Comparison of ENCODE assay signal across 16 cellular contexts in the genomic region with DNA sequence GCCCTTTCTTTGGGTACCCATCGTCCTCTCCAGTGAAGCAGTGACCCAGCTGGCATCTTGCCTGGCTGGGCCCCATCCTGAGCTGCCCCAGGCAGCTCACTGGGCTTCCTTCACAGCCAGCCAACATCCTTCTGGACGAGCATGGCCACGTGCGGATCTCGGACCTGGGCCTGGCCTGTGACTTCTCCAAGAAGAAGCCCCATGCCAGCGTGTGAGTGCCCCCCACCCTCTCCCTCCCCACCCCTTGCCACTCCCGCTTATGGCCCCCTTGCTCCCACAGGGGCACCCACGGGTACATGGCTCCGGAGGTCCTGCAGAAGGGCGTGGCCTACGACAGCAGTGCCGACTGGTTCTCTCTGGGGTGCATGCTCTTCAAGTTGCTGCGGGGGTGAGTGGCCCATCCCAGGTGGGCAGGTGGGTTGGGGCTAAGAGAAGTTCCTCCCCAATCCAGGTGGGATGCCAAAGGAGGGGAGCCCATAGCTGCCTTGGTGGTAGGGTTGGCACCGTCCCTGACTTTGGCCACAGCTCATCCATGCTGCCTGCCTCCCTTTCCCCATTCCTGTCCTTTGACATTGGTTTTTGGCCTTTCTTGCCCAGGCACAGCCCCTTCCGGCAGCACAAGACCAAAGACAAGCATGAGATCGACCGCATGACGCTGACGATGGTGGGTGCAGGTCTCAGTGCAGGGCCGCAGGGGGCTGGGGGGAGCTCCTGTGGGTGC. TPM values are rescaled to one million over a fixed set of nuclear protein-coding genes. Genes with fewer than 3 reads are reported as not detected.
DNase-seq lines count a peak whose midpoint lies in the region; ATAC-seq, FAIRE-seq and TF ChIP-seq lines count a peak whose summit lies in the region.
"Had no signal": no experiment of that assay in that cellular context is flagged by ENCODE, and none has a peak within 500 bp of the region (broad histone marks: within the 10 kb centered on the region; RNA-seq: fewer than 3 reads in every experiment).

No MANE protein-coding gene starts in this region.

- peak; percentile 14 for DNase-seq in activated T-cell treated with anti-CD3 and anti-CD28 coated beads, Interleukin-2, amount 50 U/mL, for 1 hour
- DNase-seq in activated T-cell treated with anti-CD3 and anti-CD28 coated beads, Interleukin-2, amount 50 U/mL, for 4 hours, result no peak
- no peak for DNase-seq in esophagus muscularis mucosa (ENCODE audit: extremely low spot score)
- DNase-seq in HTR-8/SVneo (ENCODE audit: insufficient read length, low spot score), result no peak
- DNase-seq in AG08395 (ENCODE audit: low spot score), result no peak
- DNase-seq: dermis blood vessel endothelial cell, Karpas-422, NCI-H1694 treated with DMSO at 0.1 percent for 48 hours, NCI-H82 had no signal

- TF ChIP-seq POLR2A in esophagus muscularis mucosa (IDR thresholded peaks at IDR 0.05; ENCODE audit: low read depth), result no peak

- TF ChIP-seq EP300 in esophagus muscularis mucosa (IDR thresholded peaks at IDR 0.05), result no peak

- H3K27me3 Mint-ChIP-seq in activated T-cell treated with anti-CD3 and anti-CD28 coated beads, Interleukin-2, amount 50 U/mL, for 4 hours (ENCODE audit: low read depth), result no peaks in the 10 kb centered on the region
- no peaks in the 10 kb centered on the region for H3K27me3 Mint-ChIP-seq in T-helper 1 cell treated with Interleukin-12 subunit alpha and Interleukin-12 subunit beta and Interleukin-4 antibody, amounts not matched to agents 30 μg/mL and 1 μg/mL, for 36 hours (ENCODE audit: low read depth)
- H3K27me3 Mint-ChIP-seq: activated naive CD4-positive, alpha-beta T cell treated with anti-CD3 and anti-CD28 coated beads, Interleukin-2, amount 50 U/mL, for 24 hours had no signal

- ATAC-seq in activated T-cell treated with anti-CD3 and anti-CD28 coated beads, Interleukin-2, amount 50 U/mL, for 4 hours, result no peak
- ATAC-seq in HG02870 (IDR thresholded peaks at IDR 0.05; ENCODE audit: unreplicated experiment), result no peak
- ATAC-seq: A549 had no signal

- no peaks in the 10 kb centered on the region for H3K9me3 ChIP-seq in esophagus muscularis mucosa
- H3K9me3 ChIP-seq: A549, thyroid gland had no signal

- H3K27me3 ChIP-seq in esophagus muscularis mucosa, result no peaks in the 10 kb centered on the region
- H3K27me3 ChIP-seq: thyroid gland had no signal

- peak overlapping the region; percentile 55 for H3K27ac Mint-ChIP-seq in T-helper 1 cell treated with Interleukin-12 subunit alpha and Interleukin-12 subunit beta and Interleukin-4 antibody, amounts not matched to agents 30 μg/mL and 1 μg/mL, for 36 hours

- intact Hi-C loops in esophagus muscularis mucosa (cut with DNase I), result no loop called here

- peaks cover 16% of the 10 kb centered on the region for H3K36me3 Mint-ChIP-seq in activated T-cell treated with anti-CD3 and anti-CD28 coated beads, Interleukin-2, amount 50 U/mL, for 4 hours (ENCODE audit: insufficient read depth)
- H3K36me3 Mint-ChIP-seq in T-helper 1 cell treated with Interleukin-12 subunit alpha and Interleukin-12 subunit beta and Interleukin-4 antibody, amounts not matched to agents 30 μg/mL and 1 μg/mL, for 36 hours (ENCODE audit: low read depth), result peaks cover 41% of the 10 kb centered on the region

- H3K9me3 Mint-ChIP-seq in activated T-cell treated with anti-CD3 and anti-CD28 coated beads, Interleukin-2, amount 50 U/mL, for 4 hours, result no peaks in the 10 kb centered on the region
- no peaks in the 10 kb centered on the region for H3K9me3 Mint-ChIP-seq in T-helper 1 cell treated with Interleukin-12 subunit alpha and Interleukin-12 subunit beta and Interleukin-4 antibody, amounts not matched to agents 30 μg/mL and 1 μg/mL, for 36 hours
- H3K9me3 Mint-ChIP-seq: activated naive CD4-positive, alpha-beta T cell treated with anti-CD3 and anti-CD28 coated beads, Interleukin-2, amount 50 U/mL, for 24 hours had no signal

- H3K36me3 ChIP-seq in esophagus muscularis mucosa, result peaks cover 65 to 87% (median 82%) of the 10 kb centered on the region in 4 donors

- peaks cover 27 to 81% (median 53%) of the 10 kb centered on the region in 4 donors for H3K4me1 ChIP-seq in esophagus muscularis mucosa

- H3K4me3 ChIP-seq in esophagus muscularis mucosa, result no peak overlapping the region
- no peak overlapping the region for H3K4me3 ChIP-seq in skin epidermis
- H3K4me3 ChIP-seq: A549, SK-N-MC, thyroid gland had no signal

- FAIRE-seq in HTR-8/SVneo (lab: Jason Lieb, UNC), result no peak
- FAIRE-seq: A549 had no signal

- 79% methylated on average over 12 of the region's 20 CpGs for WGBS in esophagus muscularis mucosa

- TF ChIP-seq CTCF in esophagus muscularis mucosa (IDR thresholded peaks at IDR 0.05), result no peak

- H3K27ac ChIP-seq in esophagus muscularis mucosa (replicated peaks in 1 of 4) (peak overlapping the region in 3 of 4 donors; percentile 8 to 53 (median 32)), skin epidermis (peak overlapping the region in 14 of 21 experiments; percentile 6 to 100 (median 42))
- H3K27ac ChIP-seq: A549, SK-N-MC, thyroid gland had no signal

- no peak overlapping the region for H3K4me3 Mint-ChIP-seq in activated T-cell treated with anti-CD3 and anti-CD28 coated beads, Interleukin-2, amount 50 U/mL, for 4 hours
- H3K4me3 Mint-ChIP-seq in T-helper 1 cell treated with Interleukin-12 subunit alpha and Interleukin-12 subunit beta and Interleukin-4 antibody, amounts not matched to agents 30 μg/mL and 1 μg/mL, for 36 hours, result no peak overlapping the region
- H3K4me3 Mint-ChIP-seq: activated naive CD4-positive, alpha-beta T cell treated with anti-CD3 and anti-CD28 coated beads, Interleukin-2, amount 50 U/mL, for 24 hours had no signal

- H3K4me1 Mint-ChIP-seq in activated T-cell treated with anti-CD3 and anti-CD28 coated beads, Interleukin-2, amount 50 U/mL, for 4 hours (ENCODE audit: low read depth), result peaks cover 50% of the 10 kb centered on the region
- H3K4me1 Mint-ChIP-seq in T-helper 1 cell treated with Interleukin-12 subunit alpha and Interleukin-12 subunit beta and Interleukin-4 antibody, amounts not matched to agents 30 μg/mL and 1 μg/mL, for 36 hours (ENCODE audit: low read depth), result peaks cover 38% of the 10 kb centered on the region

RNA-seq across cellular contexts. Expression of gene ANKRD13D, which starts 6.8 kb away (rescaled TPM):
- total RNA-seq in activated T-cell treated with anti-CD3 and anti-CD28 coated beads, Interleukin-2, amount 50 U/mL, for 4 hours, result 10 to 100 TPM; 67.7 to 75.4 (median 69.8) TPM
- total RNA-seq in esophagus muscularis mucosa, result 10 to 100 TPM; 27.7 to 53.0 (median 39.5) TPM

RNA-seq across cellular contexts. Expression of gene GRK2, which starts 16.0 kb away (rescaled TPM):
- total RNA-seq in activated T-cell treated with anti-CD3 and anti-CD28 coated beads, Interleukin-2, amount 50 U/mL, for 4 hours, result 100 to 1,000 TPM; 152 to 172 (median 171) TPM
- 10 to 100 TPM; 46.9 to 68.8 (median 59.5) TPM for total RNA-seq in esophagus muscularis mucosa

RNA-seq across cellular contexts. Expression of gene SSH3, which starts 21.0 kb away (rescaled TPM):
- 1 to 10 TPM; 4.8 to 7.2 (median 6.6) TPM for total RNA-seq in activated T-cell treated with anti-CD3 and anti-CD28 coated beads, Interleukin-2, amount 50 U/mL, for 4 hours
- 10 to 100 TPM; 28.2 to 51.5 (median 44.0) TPM for total RNA-seq in esophagus muscularis mucosa
